ENCODE assay signal across 1 cellular context in genomic region chr3:127686512-127686894, GRCh38.
TF ChIP-seq lines count a peak whose summit lies in the region.

No MANE protein-coding gene starts in this region.

TF ChIP-seq in GM12878, 131 proteins besides CTCF, POLR2A, EP300 and RAD21:
- peak; percentile 65; the same call in 1 of the 2 replicates for TF ChIP-seq TARDBP (IDR thresholded peaks at IDR 0.05; ENCODE audit: borderline replicate concordance)
- TF ChIP-seq ZNF24 (IDR thresholded peaks at IDR 0.05) = peak; percentile 97
- TF ChIP-seq GABPA (IDR thresholded peaks at IDR 0.05; ENCODE audit: low read depth) = no peak
